Comparison of ENCODE assay signal across 1 cellular context in the genomic region with DNA sequence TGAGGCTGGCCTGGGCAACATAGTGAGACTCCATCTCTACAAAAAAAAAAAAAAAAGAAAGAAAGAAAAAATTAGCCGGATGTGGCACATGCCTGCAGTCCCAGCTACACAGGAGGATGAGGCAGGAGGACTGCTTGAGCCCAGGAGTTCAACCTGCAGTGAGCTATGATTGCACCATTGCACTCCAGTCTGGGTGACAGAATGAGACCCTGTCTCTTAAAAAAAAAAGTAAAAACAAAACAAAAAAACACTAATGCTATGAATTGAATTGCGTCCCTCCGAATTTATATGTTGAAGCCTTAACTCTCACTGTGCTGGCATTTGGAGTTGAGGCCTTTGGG.
TF ChIP-seq lines count a peak whose summit lies in the region.

No MANE protein-coding gene starts in this region.

TF ChIP-seq in GM23338, 12 proteins besides CTCF, POLR2A, EP300 and RAD21 (continued from another document):
- TF ChIP-seq, protein P1, sequence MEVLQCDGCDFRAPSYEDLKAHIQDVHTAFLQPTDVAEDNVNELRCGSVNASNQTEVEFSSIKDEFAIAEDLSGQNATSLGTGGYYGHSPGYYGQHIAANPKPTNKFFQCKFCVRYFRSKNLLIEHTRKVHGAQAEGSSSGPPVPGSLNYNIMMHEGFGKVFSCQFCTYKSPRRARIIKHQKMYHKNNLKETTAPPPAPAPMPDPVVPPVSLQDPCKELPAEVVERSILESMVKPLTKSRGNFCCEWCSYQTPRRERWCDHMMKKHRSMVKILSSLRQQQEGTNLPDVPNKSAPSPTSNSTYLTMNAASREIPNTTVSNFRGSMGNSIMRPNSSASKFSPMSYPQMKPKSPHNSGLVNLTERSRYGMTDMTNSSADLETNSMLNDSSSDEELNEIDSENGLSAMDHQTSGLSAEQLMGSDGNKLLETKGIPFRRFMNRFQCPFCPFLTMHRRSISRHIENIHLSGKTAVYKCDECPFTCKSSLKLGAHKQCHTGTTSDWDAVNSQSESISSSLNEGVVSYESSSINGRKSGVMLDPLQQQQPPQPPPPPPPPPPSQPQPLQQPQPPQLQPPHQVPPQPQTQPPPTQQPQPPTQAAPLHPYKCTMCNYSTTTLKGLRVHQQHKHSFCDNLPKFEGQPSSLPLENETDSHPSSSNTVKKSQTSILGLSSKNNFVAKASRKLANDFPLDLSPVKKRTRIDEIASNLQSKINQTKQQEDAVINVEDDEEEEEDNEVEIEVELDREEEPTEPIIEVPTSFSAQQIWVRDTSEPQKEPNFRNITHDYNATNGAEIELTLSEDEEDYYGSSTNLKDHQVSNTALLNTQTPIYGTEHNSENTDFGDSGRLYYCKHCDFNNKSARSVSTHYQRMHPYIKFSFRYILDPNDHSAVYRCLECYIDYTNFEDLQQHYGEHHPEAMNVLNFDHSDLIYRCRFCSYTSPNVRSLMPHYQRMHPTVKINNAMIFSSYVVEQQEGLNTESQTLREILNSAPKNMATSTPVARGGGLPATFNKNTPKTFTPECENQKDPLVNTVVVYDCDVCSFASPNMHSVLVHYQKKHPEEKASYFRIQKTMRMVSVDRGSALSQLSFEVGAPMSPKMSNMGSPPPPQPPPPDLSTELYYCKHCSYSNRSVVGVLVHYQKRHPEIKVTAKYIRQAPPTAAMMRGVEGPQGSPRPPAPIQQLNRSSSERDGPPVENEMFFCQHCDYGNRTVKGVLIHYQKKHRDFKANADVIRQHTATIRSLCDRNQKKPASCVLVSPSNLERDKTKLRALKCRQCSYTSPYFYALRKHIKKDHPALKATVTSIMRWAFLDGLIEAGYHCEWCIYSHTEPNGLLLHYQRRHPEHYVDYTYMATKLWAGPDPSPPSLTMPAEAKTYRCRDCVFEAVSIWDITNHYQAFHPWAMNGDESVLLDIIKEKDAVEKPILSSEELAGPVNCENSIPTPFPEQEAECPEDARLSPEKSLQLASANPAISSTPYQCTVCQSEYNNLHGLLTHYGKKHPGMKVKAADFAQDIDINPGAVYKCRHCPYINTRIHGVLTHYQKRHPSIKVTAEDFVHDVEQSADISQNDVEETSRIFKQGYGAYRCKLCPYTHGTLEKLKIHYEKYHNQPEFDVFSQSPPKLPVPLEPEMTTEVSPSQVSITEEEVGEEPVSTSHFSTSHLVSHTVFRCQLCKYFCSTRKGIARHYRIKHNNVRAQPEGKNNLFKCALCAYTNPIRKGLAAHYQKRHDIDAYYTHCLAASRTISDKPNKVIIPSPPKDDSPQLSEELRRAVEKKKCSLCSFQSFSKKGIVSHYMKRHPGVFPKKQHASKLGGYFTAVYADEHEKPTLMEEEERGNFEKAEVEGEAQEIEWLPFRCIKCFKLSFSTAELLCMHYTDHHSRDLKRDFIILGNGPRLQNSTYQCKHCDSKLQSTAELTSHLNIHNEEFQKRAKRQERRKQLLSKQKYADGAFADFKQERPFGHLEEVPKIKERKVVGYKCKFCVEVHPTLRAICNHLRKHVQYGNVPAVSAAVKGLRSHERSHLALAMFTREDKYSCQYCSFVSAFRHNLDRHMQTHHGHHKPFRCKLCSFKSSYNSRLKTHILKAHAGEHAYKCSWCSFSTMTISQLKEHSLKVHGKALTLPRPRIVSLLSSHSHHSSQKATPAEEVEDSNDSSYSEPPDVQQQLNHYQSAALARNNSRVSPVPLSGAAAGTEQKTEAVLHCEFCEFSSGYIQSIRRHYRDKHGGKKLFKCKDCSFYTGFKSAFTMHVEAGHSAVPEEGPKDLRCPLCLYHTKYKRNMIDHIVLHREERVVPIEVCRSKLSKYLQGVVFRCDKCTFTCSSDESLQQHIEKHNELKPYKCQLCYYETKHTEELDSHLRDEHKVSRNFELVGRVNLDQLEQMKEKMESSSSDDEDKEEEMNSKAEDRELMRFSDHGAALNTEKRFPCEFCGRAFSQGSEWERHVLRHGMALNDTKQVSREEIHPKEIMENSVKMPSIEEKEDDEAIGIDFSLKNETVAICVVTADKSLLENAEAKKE (CRISPR knock-in tag; IDR thresholded peaks at IDR 0.05) = no peak
- TF ChIP-seq, protein P2, sequence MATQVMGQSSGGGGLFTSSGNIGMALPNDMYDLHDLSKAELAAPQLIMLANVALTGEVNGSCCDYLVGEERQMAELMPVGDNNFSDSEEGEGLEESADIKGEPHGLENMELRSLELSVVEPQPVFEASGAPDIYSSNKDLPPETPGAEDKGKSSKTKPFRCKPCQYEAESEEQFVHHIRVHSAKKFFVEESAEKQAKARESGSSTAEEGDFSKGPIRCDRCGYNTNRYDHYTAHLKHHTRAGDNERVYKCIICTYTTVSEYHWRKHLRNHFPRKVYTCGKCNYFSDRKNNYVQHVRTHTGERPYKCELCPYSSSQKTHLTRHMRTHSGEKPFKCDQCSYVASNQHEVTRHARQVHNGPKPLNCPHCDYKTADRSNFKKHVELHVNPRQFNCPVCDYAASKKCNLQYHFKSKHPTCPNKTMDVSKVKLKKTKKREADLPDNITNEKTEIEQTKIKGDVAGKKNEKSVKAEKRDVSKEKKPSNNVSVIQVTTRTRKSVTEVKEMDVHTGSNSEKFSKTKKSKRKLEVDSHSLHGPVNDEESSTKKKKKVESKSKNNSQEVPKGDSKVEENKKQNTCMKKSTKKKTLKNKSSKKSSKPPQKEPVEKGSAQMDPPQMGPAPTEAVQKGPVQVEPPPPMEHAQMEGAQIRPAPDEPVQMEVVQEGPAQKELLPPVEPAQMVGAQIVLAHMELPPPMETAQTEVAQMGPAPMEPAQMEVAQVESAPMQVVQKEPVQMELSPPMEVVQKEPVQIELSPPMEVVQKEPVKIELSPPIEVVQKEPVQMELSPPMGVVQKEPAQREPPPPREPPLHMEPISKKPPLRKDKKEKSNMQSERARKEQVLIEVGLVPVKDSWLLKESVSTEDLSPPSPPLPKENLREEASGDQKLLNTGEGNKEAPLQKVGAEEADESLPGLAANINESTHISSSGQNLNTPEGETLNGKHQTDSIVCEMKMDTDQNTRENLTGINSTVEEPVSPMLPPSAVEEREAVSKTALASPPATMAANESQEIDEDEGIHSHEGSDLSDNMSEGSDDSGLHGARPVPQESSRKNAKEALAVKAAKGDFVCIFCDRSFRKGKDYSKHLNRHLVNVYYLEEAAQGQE (IDR thresholded peaks at IDR 0.05; ENCODE audit: unreplicated experiment) = no peak
- TF ChIP-seq STAT1 (IDR thresholded peaks at IDR 0.05; ENCODE audit: unreplicated experiment) (no peak), NANOG (IDR thresholded peaks at IDR 0.05; ENCODE audit: borderline replicate concordance) (no peak)
